In genomic region chr2:52968043-52968442, GRCh38 we compare ENCODE assay signal across 19 cellular contexts.
DNase-seq lines count a peak whose midpoint lies in the region; ATAC-seq and TF ChIP-seq lines count a peak whose summit lies in the region.
"Had no signal": no experiment of that assay in that cellular context is flagged by ENCODE, and none has a peak within 500 bp of the region (broad histone marks: within the 10 kb centered on the region; RNA-seq: fewer than 3 reads in every experiment).

No MANE protein-coding gene starts in this region.

- no peaks in the 10 kb centered on the region for H4K20me1 ChIP-seq in KMS-11 (ENCODE audit: insufficient read depth)

- POLR2A ChIA-PET in WTC11 (lab: Charles Lee), result no interaction called here

- H3K27me3 Mint-ChIP-seq in WTC11 (ENCODE audit: low read depth), result no peaks in the 10 kb centered on the region
- H3K27me3 Mint-ChIP-seq: IgD-negative memory B cell had no signal

- no peaks in the 10 kb centered on the region for H3K36me3 Mint-ChIP-seq in WTC11
- H3K36me3 Mint-ChIP-seq: CD14-positive monocyte; CD8-positive, alpha-beta T cell; IgD-negative memory B cell had no signal

- no peaks in the 10 kb centered on the region for H3K27me3 ChIP-seq in KMS-11 (ENCODE audit: insufficient read depth, low read depth)

- no peak for DNase-seq in WTC11 (ENCODE audit: low spot score)
- DNase-seq in NCI-H2081 treated with DMSO at 0.1 percent for 48 hours (lab: John Stamatoyannopoulos, UW), result no peak
- DNase-seq in NCI-H345 treated with DMSO at 0.1 percent for 48 hours (lab: John Stamatoyannopoulos, UW; ENCODE audit: unreplicated experiment), result no peak
- no peak for DNase-seq in HuH-7 (ENCODE audit: low spot score)
- DNase-seq: CD8-positive, alpha-beta T cell; COR-L47; DMS153; DMS79 treated with DMSO at 0.1 percent for 48 hours; EL; GOT3; KG1 had no signal

- H2AFZ ChIP-seq in KMS-11 (ENCODE audit: low read depth), result peak overlapping the region; percentile 18; the same call in 1 of the 2 replicates

- H3K4me2 ChIP-seq in KMS-11, result no peak overlapping the region

- no peak overlapping the region for H3K4me3 ChIP-seq in KMS-11 (IDR thresholded peaks at IDR 0.05; ENCODE audit: insufficient read depth, low read depth, low read length)
- H3K4me3 ChIP-seq: HAP-1 had no signal

- CTCF ChIA-PET in WTC11 (lab: Charles Lee), result no interaction called here

- no peaks in the 10 kb centered on the region for H3K36me3 ChIP-seq in KMS-11 (ENCODE audit: insufficient read depth)
- H3K36me3 ChIP-seq: HAP-1 had no signal

- H3K9me3 Mint-ChIP-seq in WTC11, result no peaks in the 10 kb centered on the region
- H3K9me3 Mint-ChIP-seq: CD8-positive, alpha-beta T cell had no signal

- ATAC-seq in GM18498 (IDR thresholded peaks at IDR 0.05; ENCODE audit: unreplicated experiment) (peak; percentile 54), HG02798 (IDR thresholded peaks at IDR 0.05; ENCODE audit: poor library complexity, unreplicated experiment) (peak; percentile 61), WTC11 (no peak), HG02884 (IDR thresholded peaks at IDR 0.05; ENCODE audit: unreplicated experiment) (no peak)
- ATAC-seq: CD8-positive, alpha-beta T cell had no signal

- H3K27ac Mint-ChIP-seq in WTC11, result no peak overlapping the region
- H3K27ac Mint-ChIP-seq: CD14-positive monocyte; CD8-positive, alpha-beta T cell; IgD-negative memory B cell had no signal

- H3K9ac ChIP-seq in KMS-11, result no peak overlapping the region

- H3K4me1 ChIP-seq in KMS-11 (ENCODE audit: low read depth, poor library complexity, severe bottlenecking), result peaks cover 5% of the 10 kb centered on the region

- H3K4me3 Mint-ChIP-seq in WTC11, result no peak overlapping the region
- H3K4me3 Mint-ChIP-seq: CD14-positive monocyte; CD8-positive, alpha-beta T cell; IgD-negative memory B cell had no signal

- peaks cover 15% of the 10 kb centered on the region for H3K4me1 Mint-ChIP-seq in WTC11
- H3K4me1 Mint-ChIP-seq: CD14-positive monocyte had no signal

- no peak for TF ChIP-seq CTCF in KMS-11 (conservative IDR thresholded peaks at IDR 0.05; ENCODE audit: low read depth, low read length)
- no peak for TF ChIP-seq CTCF in WTC11 (IDR thresholded peaks at IDR 0.05)

- no peak overlapping the region for H3K27ac ChIP-seq in KMS-11
- H3K27ac ChIP-seq: 22Rv1 had no signal

- H3K79me2 ChIP-seq in KMS-11 (ENCODE audit: insufficient read depth, low read depth), result no peaks in the 10 kb centered on the region

TF ChIP-seq in WTC11, 78 proteins besides CTCF, POLR2A, EP300 and RAD21:
- TF ChIP-seq HMGA2 (CRISPR knock-in tag; IDR thresholded peaks at IDR 0.05) (0 out of 2 replicates have a peak, but pooled peaks have one; percentile 4), ZSCAN18 (CRISPR knock-in tag; IDR thresholded peaks at IDR 0.05) (no peak)
TF ChIP-seq in WTC11: peak in this region for 1.

Comparison
In these comparisons a context has a peak if more than half of its experiments do, and no peak if none do; other contexts are left out.
1. ATAC-seq: peak in GM18498 (single experiment) and HG02798 (single experiment); none in WTC11 (single experiment) and HG02884 (single experiment).